17 cellular contexts compared by ENCODE assay signal in genomic region chr6:134604014-134604676, GRCh38.
DNase-seq lines count a peak whose midpoint lies in the region; ATAC-seq and TF ChIP-seq lines count a peak whose summit lies in the region.
"Had no signal": no experiment of that assay in that cellular context is flagged by ENCODE, and none has a peak within 500 bp of the region (broad histone marks: within the 10 kb centered on the region; RNA-seq: fewer than 3 reads in every experiment).

No MANE protein-coding gene starts in this region.

- H3K27me3 ChIP-seq in lower lobe of right lung (ENCODE audit: low read depth) (no peaks in the 10 kb centered on the region), BE2C (no peaks in the 10 kb centered on the region)
- H3K27me3 ChIP-seq: BLaER1 had no signal

- H3K27ac ChIP-seq in lower lobe of right lung = no peak overlapping the region
- H3K27ac ChIP-seq: 22Rv1, A549, BLaER1 had no signal

- peaks cover 6% of the 10 kb centered on the region for H3K9me3 Mint-ChIP-seq in natural killer cell treated with Interleukin-12 subunit alpha and Interleukin-12 subunit beta and Interleukin-15 and Interleukin-18, amount 100 ng/mL, for 72 hours
- H3K9me3 Mint-ChIP-seq in natural killer cell = peaks cover 0 to 2% of the 10 kb centered on the region in 2 donors
- H3K9me3 Mint-ChIP-seq in stimulated activated memory B cell treated with anti-CD40 and anti-IgM and Interleukin-4, amounts not matched to agents 10 μg/mL and 1 μg/mL and 100 μg/mL, for 72 hours = peaks cover 7% of the 10 kb centered on the region

- no peak for DNase-seq in natural killer cell treated with Interleukin-12 subunit alpha and Interleukin-12 subunit beta and Interleukin-15 and Interleukin-18, amount 100 ng/mL, for 72 hours (ENCODE audit: low spot score)
- no peak for DNase-seq in natural killer cell
- DNase-seq in lower lobe of right lung = no peak
- no peak for DNase-seq in BE2C
- DNase-seq in DMS53 treated with DMSO at 0.1 percent for 48 hours (lab: John Stamatoyannopoulos, UW; ENCODE audit: unreplicated experiment) = no peak
- DNase-seq in inferior parietal cortex (ENCODE audit: extremely low spot score) = no peak
- DNase-seq: AML-193; CD4-positive, alpha-beta memory T cell; DMS153; DMS79 treated with DMSO at 0.1 percent for 48 hours; GF-D8 had no signal

- H3K4me3 ChIP-seq in lower lobe of right lung (no peak overlapping the region), BE2C (ENCODE audit: low read depth, low read length) (no peak overlapping the region)
- H3K4me3 ChIP-seq: A549, BLaER1, HAP-1 had no signal

- no peak overlapping the region for H3K27ac Mint-ChIP-seq in natural killer cell treated with Interleukin-12 subunit alpha and Interleukin-12 subunit beta and Interleukin-15 and Interleukin-18, amount 100 ng/mL, for 72 hours
- H3K27ac Mint-ChIP-seq in natural killer cell = no peak overlapping the region
- no peak overlapping the region for H3K27ac Mint-ChIP-seq in stimulated activated memory B cell treated with anti-CD40 and anti-IgM and Interleukin-4, amounts not matched to agents 10 μg/mL and 1 μg/mL and 100 μg/mL, for 72 hours
- H3K27ac Mint-ChIP-seq: CD4-positive, alpha-beta memory T cell had no signal

- TF ChIP-seq CTCF in natural killer cell (IDR thresholded peaks at IDR 0.05) (no peak), lower lobe of right lung (IDR thresholded peaks at IDR 0.05) (no peak), BE2C (IDR thresholded peaks at IDR 0.05; ENCODE audit: low read depth, low read length) (no peak)

- intact Hi-C loops in natural killer cell (cut with micrococcal nuclease) (no loop called here), lower lobe of right lung (cut with DNase I) (no loop called here)

- peaks cover 8% of the 10 kb centered on the region for H3K9me3 ChIP-seq in lower lobe of right lung
- peaks cover 4% of the 10 kb centered on the region for H3K9me3 ChIP-seq in BE2C
- H3K9me3 ChIP-seq: A549, HAP-1 had no signal

- ATAC-seq in natural killer cell treated with Interleukin-12 subunit alpha and Interleukin-12 subunit beta and Interleukin-15 and Interleukin-18, amount 100 ng/mL, for 72 hours = peak; percentile 46 to 52
- no peak for ATAC-seq in natural killer cell
- ATAC-seq in lower lobe of right lung = peak; percentile 12 to 27
- peak; percentile 31 for ATAC-seq in stimulated activated memory B cell treated with anti-CD40 and anti-IgM and Interleukin-4, amounts not matched to agents 10 μg/mL and 1 μg/mL and 100 μg/mL, for 72 hours
- ATAC-seq: A549 had no signal

- no peaks in the 10 kb centered on the region for H3K4me1 Mint-ChIP-seq in natural killer cell treated with Interleukin-12 subunit alpha and Interleukin-12 subunit beta and Interleukin-15 and Interleukin-18, amount 100 ng/mL, for 72 hours (ENCODE audit: low read depth in 2 of 2)
- H3K4me1 Mint-ChIP-seq in natural killer cell = no peaks in the 10 kb centered on the region
- no peaks in the 10 kb centered on the region for H3K4me1 Mint-ChIP-seq in stimulated activated memory B cell treated with anti-CD40 and anti-IgM and Interleukin-4, amounts not matched to agents 10 μg/mL and 1 μg/mL and 100 μg/mL, for 72 hours

- H3K27me3 Mint-ChIP-seq in natural killer cell treated with Interleukin-12 subunit alpha and Interleukin-12 subunit beta and Interleukin-15 and Interleukin-18, amount 100 ng/mL, for 72 hours = peaks cover 15 to 21% of the 10 kb centered on the region in 2 donors
- H3K27me3 Mint-ChIP-seq in natural killer cell (ENCODE audit: low read depth in 2 of 2) = peaks cover 7 to 16% of the 10 kb centered on the region in 2 donors
- no peaks in the 10 kb centered on the region for H3K27me3 Mint-ChIP-seq in stimulated activated memory B cell treated with anti-CD40 and anti-IgM and Interleukin-4, amounts not matched to agents 10 μg/mL and 1 μg/mL and 100 μg/mL, for 72 hours

- H3K36me3 Mint-ChIP-seq in natural killer cell treated with Interleukin-12 subunit alpha and Interleukin-12 subunit beta and Interleukin-15 and Interleukin-18, amount 100 ng/mL, for 72 hours = no peaks in the 10 kb centered on the region
- no peaks in the 10 kb centered on the region for H3K36me3 Mint-ChIP-seq in natural killer cell
- H3K36me3 Mint-ChIP-seq in stimulated activated memory B cell treated with anti-CD40 and anti-IgM and Interleukin-4, amounts not matched to agents 10 μg/mL and 1 μg/mL and 100 μg/mL, for 72 hours = peaks cover 5% of the 10 kb centered on the region

- H3K36me3 ChIP-seq in lower lobe of right lung = no peaks in the 10 kb centered on the region
- H3K36me3 ChIP-seq in BE2C = no peaks in the 10 kb centered on the region
- H3K36me3 ChIP-seq: BLaER1, HAP-1 had no signal

- no peaks in the 10 kb centered on the region for H3K4me1 ChIP-seq in lower lobe of right lung
- H3K4me1 ChIP-seq in BE2C = no peaks in the 10 kb centered on the region
- H3K4me1 ChIP-seq: A549, BLaER1, HAP-1 had no signal

- no peak overlapping the region for H3K4me3 Mint-ChIP-seq in natural killer cell treated with Interleukin-12 subunit alpha and Interleukin-12 subunit beta and Interleukin-15 and Interleukin-18, amount 100 ng/mL, for 72 hours
- H3K4me3 Mint-ChIP-seq in natural killer cell = no peak overlapping the region
- no peak overlapping the region for H3K4me3 Mint-ChIP-seq in stimulated activated memory B cell treated with anti-CD40 and anti-IgM and Interleukin-4, amounts not matched to agents 10 μg/mL and 1 μg/mL and 100 μg/mL, for 72 hours
- H3K4me3 Mint-ChIP-seq: CD14-positive monocyte; CD4-positive, alpha-beta memory T cell had no signal

Comparison
In these comparisons a context has a peak if more than half of its experiments do, and no peak if none do; other contexts are left out.
1. ATAC-seq: peak in natural killer cell treated with Interleukin-12 subunit alpha and Interleukin-12 subunit beta and Interleukin-15 and Interleukin-18, amount 100 ng/mL, for 72 hours (2 of 2), lower lobe of right lung (2 of 2) and stimulated activated memory B cell treated with anti-CD40 and anti-IgM and Interleukin-4, amounts not matched to agents 10 μg/mL and 1 μg/mL and 100 μg/mL, for 72 hours (single experiment); none in natural killer cell (0 of 3).